In genomic region chr19:55069137-55069858, GRCh38 we compare ENCODE assay signal across 8 cellular contexts. TPM values are rescaled to one million over a fixed set of nuclear protein-coding genes. Genes with fewer than 3 reads are reported as not detected.
A peak's percentile ranks its signal among the peaks of the same experiment; 100 is the strongest.
DNase-seq lines count a peak whose midpoint lies in the region; ATAC-seq and TF ChIP-seq lines count a peak whose summit lies in the region.

No MANE protein-coding gene starts in this region.

- H3K4me3 Mint-ChIP-seq in endothelial cell (ENCODE audit: unreplicated experiment) (peak overlapping the region; percentile 77), nephron progenitor cell (peak overlapping the region; percentile 70)

- peak overlapping the region; percentile 79 for H3K27ac Mint-ChIP-seq in endothelial cell (ENCODE audit: unreplicated experiment)
- no peak overlapping the region for H3K27ac Mint-ChIP-seq in nephron progenitor cell

- H3K27me3 Mint-ChIP-seq in endothelial cell (ENCODE audit: unreplicated experiment): peaks cover 20% of the 10 kb centered on the region
- H3K27me3 Mint-ChIP-seq in nephron progenitor cell (ENCODE audit: low read depth, poor library complexity): peaks cover 98% of the 10 kb centered on the region

- H3K4me1 Mint-ChIP-seq in endothelial cell (ENCODE audit: unreplicated experiment) (peaks cover 9% of the 10 kb centered on the region), nephron progenitor cell (peaks cover 10% of the 10 kb centered on the region)

- DNase-seq in NCI-H82 (lab: John Stamatoyannopoulos, UW): peak; percentile 48
- DNase-seq in NCI-H82 treated with DMSO at 0.1 percent for 48 hours (lab: John Stamatoyannopoulos, UW; ENCODE audit: unreplicated experiment): no peak
- DNase-seq in NCI-H526 (lab: John Stamatoyannopoulos, UW): peak; percentile 55 to 79
- no peak for DNase-seq in endothelial cell (ENCODE audit: low spot score)
- DNase-seq in nephron progenitor cell: peak; percentile 33
- no peak for DNase-seq in activated effector memory CD4-positive, alpha-beta T cell treated with Interleukin-2 at 50 U/mL for 16 hours

- H3K9me3 Mint-ChIP-seq in endothelial cell (ENCODE audit: unreplicated experiment) (peaks cover 8% of the 10 kb centered on the region), nephron progenitor cell (peaks cover 4% of the 10 kb centered on the region)

- H3K36me3 Mint-ChIP-seq in endothelial cell (ENCODE audit: low read depth, unreplicated experiment) (peaks cover 11% of the 10 kb centered on the region), nephron progenitor cell (ENCODE audit: low read depth) (no peaks in the 10 kb centered on the region)

- TF ChIP-seq CTCF in endothelial cell (IDR thresholded peaks at IDR 0.05; ENCODE audit: unreplicated experiment) (no peak), nephron progenitor cell (IDR thresholded peaks at IDR 0.05) (no peak)

- ATAC-seq in GM19324 (IDR thresholded peaks at IDR 0.05; ENCODE audit: low FRiP score, unreplicated experiment) (no peak), HG02678 (IDR thresholded peaks at IDR 0.05; ENCODE audit: unreplicated experiment) (no peak)

RNA-seq across cellular contexts. Expression of gene RDH13, which starts 6.3 kb away (rescaled TPM):
- total RNA-seq in endothelial cell (ENCODE audit: unreplicated experiment): 13.5 TPM

RNA-seq across cellular contexts. Expression of gene EPS8L1, which starts 6.4 kb away (rescaled TPM):
- 24.6 TPM for total RNA-seq in endothelial cell (ENCODE audit: unreplicated experiment)

RNA-seq across cellular contexts. Expression of gene GP6, which starts 31.2 kb away (rescaled TPM):
- 1.2 TPM for total RNA-seq in endothelial cell (ENCODE audit: unreplicated experiment)

RNA-seq across cellular contexts. Expression of gene PPP1R12C, which starts 48.1 kb away (rescaled TPM):
- 136 TPM for total RNA-seq in endothelial cell (ENCODE audit: unreplicated experiment)

Comparison
In these comparisons a context has a peak if more than half of its experiments do, and no peak if none do; other contexts are left out.
1. DNase-seq: peak in NCI-H82 (single experiment), NCI-H526 (2 of 2) and nephron progenitor cell (single experiment); none in NCI-H82 treated with DMSO at 0.1 percent for 48 hours (single experiment), endothelial cell (single experiment) and activated effector memory CD4-positive, alpha-beta T cell treated with Interleukin-2 at 50 U/mL for 16 hours (single experiment).